Comparison of ENCODE assay signal across 27 cellular contexts in the genomic region with DNA sequence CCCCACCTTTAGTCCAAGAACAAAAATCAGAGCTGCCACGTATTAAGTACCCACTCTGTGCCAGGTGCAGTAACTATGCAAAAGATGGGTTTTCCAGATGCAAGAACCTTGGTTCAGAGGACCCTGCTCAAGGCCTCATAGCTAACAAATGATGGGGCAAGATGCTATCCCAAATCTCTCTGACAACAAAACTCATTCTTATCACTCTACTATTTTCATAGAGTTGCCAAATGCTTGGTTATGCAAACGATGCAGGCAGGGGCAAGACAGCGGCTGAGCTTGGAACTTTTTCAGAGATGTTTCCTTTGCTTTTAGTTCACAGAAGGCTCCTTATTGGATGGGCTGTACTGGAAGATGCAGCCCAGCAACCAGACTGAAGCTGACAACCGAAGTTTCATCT.
"Had no signal": no experiment of that assay in that cellular context is flagged by ENCODE, and none has a peak within 500 bp of the region (broad histone marks: within the 10 kb centered on the region; RNA-seq: fewer than 3 reads in every experiment).

No MANE protein-coding gene starts in this region.

- H3K36me3 ChIP-seq: uterus had no signal

- DNase-seq: stimulated activated CD4-positive, alpha-beta T cell treated with anti-CD3 and anti-CD28 coated beads, Interleukin-2, amount 100 ng/mL, for 24 hours; stimulated activated CD4-positive, alpha-beta T cell treated with anti-CD3 and anti-CD28 coated beads, Interleukin-2, amount 100 ng/mL, for 48 hours; stimulated activated CD4-positive, alpha-beta T cell treated with anti-CD3 and anti-CD28 coated beads, Interleukin-4, amount 100 ng/mL, for 1 hour; stimulated activated CD4-positive, alpha-beta T cell treated with anti-CD3 and anti-CD28 coated beads, Interleukin-4, amount 100 ng/mL, for 24 hours; stimulated activated CD4-positive, alpha-beta T cell treated with anti-CD3 and anti-CD28 coated beads, Interleukin-4, amount 100 ng/mL, for 4 hours; stimulated activated CD8-positive, alpha-beta memory T cell treated with anti-CD3 and anti-CD28 coated beads, Interleukin-4, amount 100 ng/mL, for 48 hours; stimulated activated naive B cell treated with anti-CD40 and anti-IgM and Interleukin-4, amounts not matched to agents 10 μg/mL and 1 μg/mL and 100 μg/mL, for 72 hours; stimulated activated naive CD4-positive, alpha-beta T cell; stimulated activated naive CD4-positive, alpha-beta T cell treated with Interleukin-2 at 50 U/mL for 16 hours; stimulated activated naive CD8-positive, alpha-beta T cell treated with anti-CD3 and anti-CD28 coated beads, Interleukin-15, amount 100 ng/mL, for 72 hours; stimulated activated naive CD8-positive, alpha-beta T cell treated with anti-CD3 and anti-CD28 coated beads, Interleukin-15, Interleukin-2, amounts not matched to agents 100 U/mL and 50 U/mL, for 24 hours; stomach; substantia nigra; testis; thyroid gland; tibial artery; transverse colon; upper lobe of left lung; upper lobe of right lung; uterus had no signal

- H3K27me3 ChIP-seq: stomach, suprapubic skin, testis, thyroid gland, tibial artery, tibial nerve, transverse colon, upper lobe of left lung, upper lobe of right lung, uterus, vagina had no signal

- H3K4me3 Mint-ChIP-seq: stimulated activated effector memory CD8-positive, alpha-beta T cell treated with anti-CD3 and anti-CD28 coated beads, Interleukin-12 subunit alpha, Interleukin-12 subunit beta, amount 100 ng/mL, for 72 hours; stimulated activated memory B cell treated with anti-CD40 and anti-IgM and Interleukin-4, amounts not matched to agents 10 μg/mL and 1 μg/mL and 100 μg/mL, for 72 hours; stimulated activated naive B cell treated with anti-CD40 and anti-IgM and Interleukin-4, amounts not matched to agents 10 μg/mL and 1 μg/mL and 100 μg/mL, for 72 hours; stimulated activated naive CD8-positive, alpha-beta T cell treated with anti-CD3 and anti-CD28 coated beads, Interleukin-15, amount 100 ng/mL, for 72 hours; stimulated activated naive CD8-positive, alpha-beta T cell treated with anti-CD3 and anti-CD28 coated beads, Interleukin-15, Interleukin-2, amounts not matched to agents 100 ng/mL and 50 ng/mL, for 24 hours had no signal

- ATAC-seq: stimulated activated effector memory CD8-positive, alpha-beta T cell treated with anti-CD3 and anti-CD28 coated beads, Interleukin-12 subunit alpha, Interleukin-12 subunit beta, amount 100 ng/mL, for 72 hours; stimulated activated memory B cell treated with anti-CD40 and anti-IgM and Interleukin-4, amounts not matched to agents 10 μg/mL and 1 μg/mL and 100 μg/mL, for 72 hours; stimulated activated naive B cell treated with anti-CD40 and anti-IgM and Interleukin-4, amounts not matched to agents 10 μg/mL and 1 μg/mL and 100 μg/mL, for 72 hours; stimulated activated naive CD8-positive, alpha-beta T cell treated with anti-CD3 and anti-CD28 coated beads, Interleukin-15, amount 100 ng/mL, for 72 hours; stimulated activated naive CD8-positive, alpha-beta T cell treated with anti-CD3 and anti-CD28 coated beads, Interleukin-15, Interleukin-2, amounts not matched to agents 100 U/mL and 50 U/mL, for 24 hours; upper lobe of right lung had no signal

- H3K27ac ChIP-seq: stomach, suprapubic skin, testis, thoracic aorta, thyroid gland, tibial artery, tibial nerve, transverse colon, upper lobe of left lung, upper lobe of right lung, uterus, vagina had no signal

- H3K9me3 Mint-ChIP-seq: stimulated activated effector memory CD8-positive, alpha-beta T cell treated with anti-CD3 and anti-CD28 coated beads, Interleukin-12 subunit alpha, Interleukin-12 subunit beta, amount 100 ng/mL, for 72 hours; stimulated activated memory B cell treated with anti-CD40 and anti-IgM and Interleukin-4, amounts not matched to agents 10 μg/mL and 1 μg/mL and 100 μg/mL, for 72 hours; stimulated activated naive B cell treated with anti-CD40 and anti-IgM and Interleukin-4, amounts not matched to agents 10 μg/mL and 1 μg/mL and 100 μg/mL, for 72 hours; stimulated activated naive CD8-positive, alpha-beta T cell treated with anti-CD3 and anti-CD28 coated beads, Interleukin-15, amount 100 ng/mL, for 72 hours; stimulated activated naive CD8-positive, alpha-beta T cell treated with anti-CD3 and anti-CD28 coated beads, Interleukin-15, Interleukin-2, amounts not matched to agents 100 ng/mL and 50 ng/mL, for 24 hours had no signal

- H3K4me1 Mint-ChIP-seq: stimulated activated effector memory CD8-positive, alpha-beta T cell treated with anti-CD3 and anti-CD28 coated beads, Interleukin-12 subunit alpha, Interleukin-12 subunit beta, amount 100 ng/mL, for 72 hours; stimulated activated memory B cell treated with anti-CD40 and anti-IgM and Interleukin-4, amounts not matched to agents 10 μg/mL and 1 μg/mL and 100 μg/mL, for 72 hours; stimulated activated naive CD8-positive, alpha-beta T cell treated with anti-CD3 and anti-CD28 coated beads, Interleukin-15, amount 100 ng/mL, for 72 hours had no signal

- H3K4me3 ChIP-seq: stomach, suprapubic skin, testis, thoracic aorta, thyroid gland, tibial artery, tibial nerve, transverse colon, upper lobe of left lung, upper lobe of right lung, uterus, vagina had no signal

- H3K27me3 Mint-ChIP-seq: stimulated activated memory B cell treated with anti-CD40 and anti-IgM and Interleukin-4, amounts not matched to agents 10 μg/mL and 1 μg/mL and 100 μg/mL, for 72 hours; stimulated activated naive B cell treated with anti-CD40 and anti-IgM and Interleukin-4, amounts not matched to agents 10 μg/mL and 1 μg/mL and 100 μg/mL, for 72 hours; stimulated activated naive CD8-positive, alpha-beta T cell treated with anti-CD3 and anti-CD28 coated beads, Interleukin-15, amount 100 ng/mL, for 72 hours; stimulated activated naive CD8-positive, alpha-beta T cell treated with anti-CD3 and anti-CD28 coated beads, Interleukin-15, Interleukin-2, amounts not matched to agents 100 ng/mL and 50 ng/mL, for 24 hours had no signal

- H3K9me3 ChIP-seq: stomach, suprapubic skin, testis, thoracic aorta, thyroid gland, tibial artery, tibial nerve, transverse colon, upper lobe of left lung, upper lobe of right lung, uterus, vagina had no signal

- H3K4me1 ChIP-seq: suprapubic skin, testis, thyroid gland, tibial artery, transverse colon, upper lobe of left lung, upper lobe of right lung, uterus had no signal

- H3K27ac Mint-ChIP-seq: stimulated activated effector memory CD8-positive, alpha-beta T cell treated with anti-CD3 and anti-CD28 coated beads, Interleukin-12 subunit alpha, Interleukin-12 subunit beta, amount 100 ng/mL, for 72 hours; stimulated activated memory B cell treated with anti-CD40 and anti-IgM and Interleukin-4, amounts not matched to agents 10 μg/mL and 1 μg/mL and 100 μg/mL, for 72 hours; stimulated activated naive B cell treated with anti-CD40 and anti-IgM and Interleukin-4, amounts not matched to agents 10 μg/mL and 1 μg/mL and 100 μg/mL, for 72 hours; stimulated activated naive CD8-positive, alpha-beta T cell treated with anti-CD3 and anti-CD28 coated beads, Interleukin-15, amount 100 ng/mL, for 72 hours; stimulated activated naive CD8-positive, alpha-beta T cell treated with anti-CD3 and anti-CD28 coated beads, Interleukin-15, Interleukin-2, amounts not matched to agents 100 ng/mL and 50 ng/mL, for 24 hours had no signal
